Comparison of ENCODE assay signal across 1 cellular context in genomic region chr6:3906191-3907019, GRCh38.
A peak's percentile ranks its signal among the peaks of the same experiment; 100 is the strongest.
TF ChIP-seq lines count a peak whose summit lies in the region.

No MANE protein-coding gene starts in this region.

TF ChIP-seq in HepG2, 621 proteins besides CTCF, POLR2A, EP300 and RAD21 (continued from another document and continues in another):
- no peak for TF ChIP-seq KIAA2018 (CRISPR knock-in tag; IDR thresholded peaks at IDR 0.05; ENCODE audit: borderline replicate concordance)
- peak; percentile 93 for TF ChIP-seq ZNF607 (CRISPR knock-in tag; IDR thresholded peaks at IDR 0.05; ENCODE audit: borderline replicate concordance)
- peak; percentile 81; the same call in 1 of the 2 replicates for TF ChIP-seq ZBTB46 (CRISPR knock-in tag; IDR thresholded peaks at IDR 0.05; ENCODE audit: borderline replicate concordance)
- peak; percentile 64; the same call in 1 of the 2 replicates for TF ChIP-seq NR2C2 (CRISPR knock-in tag; IDR thresholded peaks at IDR 0.05; ENCODE audit: borderline replicate concordance)
- TF ChIP-seq ZNF746 (CRISPR knock-in tag; IDR thresholded peaks at IDR 0.05) = peak; percentile 89
- no peak for TF ChIP-seq KLF13 (CRISPR knock-in tag; IDR thresholded peaks at IDR 0.05)
- TF ChIP-seq ELF3 (CRISPR knock-in tag; IDR thresholded peaks at IDR 0.05) = peak; percentile 57
- TF ChIP-seq SMAD1 (CRISPR knock-in tag; IDR thresholded peaks at IDR 0.05; ENCODE audit: borderline replicate concordance, low read depth) = no peak; the same call in 1 of the 2 replicates
- TF ChIP-seq HOXA7 (CRISPR knock-in tag; IDR thresholded peaks at IDR 0.05) = no peak
- TF ChIP-seq FLYWCH1 (CRISPR knock-in tag; IDR thresholded peaks at IDR 0.05) = no peak
- TF ChIP-seq XRCC5 (optimal IDR thresholded peaks at IDR 0.05; ENCODE audit: low read length) = peak; percentile 93
- 0 out of 2 replicates have a peak, but pooled peaks have one; percentile 60 for TF ChIP-seq TEAD2 (CRISPR knock-in tag; IDR thresholded peaks at IDR 0.05)
- no peak for TF ChIP-seq FOXA1 (IDR thresholded peaks at IDR 0.05)
- TF ChIP-seq FOXA1 (CRISPR knock-in tag; IDR thresholded peaks at IDR 0.05) = 0 out of 2 replicates have a peak, but pooled peaks have one; percentile 8
- TF ChIP-seq KLF6 (CRISPR knock-in tag; IDR thresholded peaks at IDR 0.05) = peak; percentile 95
- no peak for TF ChIP-seq PAWR (CRISPR knock-in tag; IDR thresholded peaks at IDR 0.05; ENCODE audit: borderline replicate concordance)
- no peak for TF ChIP-seq ZNF737 (CRISPR knock-in tag; IDR thresholded peaks at IDR 0.05; ENCODE audit: borderline replicate concordance)
- TF ChIP-seq ZNF124 (CRISPR knock-in tag; IDR thresholded peaks at IDR 0.05) = no peak; the same call in 1 of the 2 replicates
- TF ChIP-seq CENPBD1 (CRISPR knock-in tag; IDR thresholded peaks at IDR 0.05; ENCODE audit: borderline replicate concordance, low read depth) = no peak
- TF ChIP-seq ZMYM4 (CRISPR knock-in tag; IDR thresholded peaks at IDR 0.05) = peak; percentile 91
- no peak for TF ChIP-seq ZNF225 (CRISPR knock-in tag; IDR thresholded peaks at IDR 0.05)
- TF ChIP-seq HDAC1 (CRISPR knock-in tag; IDR thresholded peaks at IDR 0.05) = peak; percentile 94
- peak; percentile 94; the same call in 1 of the 2 replicates for TF ChIP-seq ZFP37 (CRISPR knock-in tag; IDR thresholded peaks at IDR 0.05; ENCODE audit: borderline replicate concordance)
- TF ChIP-seq ATM (IDR thresholded peaks at IDR 0.05; ENCODE audit: borderline replicate concordance) = no peak
- peak; percentile 58 for TF ChIP-seq ZSCAN25 (CRISPR knock-in tag; IDR thresholded peaks at IDR 0.05)
- 0 out of 2 replicates have a peak, but pooled peaks have one; percentile 51 for TF ChIP-seq ZNF850 (CRISPR knock-in tag; conservative IDR thresholded peaks at IDR 0.05)
- TF ChIP-seq ZBTB3 (CRISPR knock-in tag; IDR thresholded peaks at IDR 0.05; ENCODE audit: borderline replicate concordance, low read depth) = peak; percentile 72
- TF ChIP-seq ZNF572 (CRISPR knock-in tag; IDR thresholded peaks at IDR 0.05) = no peak
- peak; percentile 95; the same call in 1 of the 2 replicates for TF ChIP-seq EED (CRISPR knock-in tag; IDR thresholded peaks at IDR 0.05)
- peak; percentile 72 for TF ChIP-seq MTERF4 (CRISPR knock-in tag; IDR thresholded peaks at IDR 0.05)
- TF ChIP-seq ZFAT (CRISPR knock-in tag; conservative IDR thresholded peaks at IDR 0.05) = 0 out of 2 replicates have a peak, but pooled peaks have one; percentile 51
- TF ChIP-seq SOX6 (IDR thresholded peaks at IDR 0.05) = no peak
- TF ChIP-seq SOX6 (CRISPR knock-in tag; IDR thresholded peaks at IDR 0.05) = peak; percentile 97
- peak; percentile 65; the same call in 1 of the 2 replicates for TF ChIP-seq ZNF691 (CRISPR knock-in tag; IDR thresholded peaks at IDR 0.05; ENCODE audit: borderline replicate concordance, low read depth)
- 0 out of 2 replicates have a peak, but pooled peaks have one; percentile 31 for TF ChIP-seq ZBTB7A (CRISPR knock-in tag; IDR thresholded peaks at IDR 0.05)
- no peak for TF ChIP-seq TCF7L2 (IDR thresholded peaks at IDR 0.05; ENCODE audit: low read depth, low read length)
- TF ChIP-seq ZNF18 (CRISPR knock-in tag; IDR thresholded peaks at IDR 0.05; ENCODE audit: insufficient replicate concordance) = no peak
- TF ChIP-seq ZNF782 (CRISPR knock-in tag; IDR thresholded peaks at IDR 0.05; ENCODE audit: borderline replicate concordance) = peak; percentile 57; the same call in 1 of the 2 replicates
- TF ChIP-seq ZNF510 (CRISPR knock-in tag; IDR thresholded peaks at IDR 0.05; ENCODE audit: low read depth) = peak; percentile 68; the same call in 1 of the 2 replicates
- TF ChIP-seq LCORL (IDR thresholded peaks at IDR 0.05) = no peak
- TF ChIP-seq LCORL (CRISPR knock-in tag; IDR thresholded peaks at IDR 0.05) = peak; percentile 83
- TF ChIP-seq MEIS2 (CRISPR knock-in tag; IDR thresholded peaks at IDR 0.05) = peak; percentile 90; the same call in 1 of the 2 replicates
- TF ChIP-seq ZNF724P (CRISPR knock-in tag; IDR thresholded peaks at IDR 0.05; ENCODE audit: borderline replicate concordance) = peak; percentile 90
- TF ChIP-seq REST (IDR thresholded peaks at IDR 0.05; ENCODE audit: borderline replicate concordance in 1 of 2, low read depth in 1 of 2, low read length in 2 of 2) = 0 out of 4 replicates have a peak, but pooled peaks of 1 of the 2 experiments have one; percentile 65
- 0 out of 2 replicates have a peak, but pooled peaks have one; percentile 56 for TF ChIP-seq ZNF180 (CRISPR knock-in tag; IDR thresholded peaks at IDR 0.05; ENCODE audit: borderline replicate concordance, low read depth)
- TF ChIP-seq HDAC2 (CRISPR knock-in tag; IDR thresholded peaks at IDR 0.05) = peak; percentile 88
